Comparison of ENCODE assay signal across 1 cellular context in genomic region chr19:50357178-50358100, GRCh38.
TF ChIP-seq lines count a peak whose summit lies in the region.

No MANE protein-coding gene starts in this region.

TF ChIP-seq in HepG2, 621 proteins besides CTCF, POLR2A, EP300 and RAD21 (continued from another document and continues in another):
- TF ChIP-seq ZBTB39 (CRISPR knock-in tag; IDR thresholded peaks at IDR 0.05), result no peak
- TF ChIP-seq CBX5 (CRISPR knock-in tag; IDR thresholded peaks at IDR 0.05; ENCODE audit: borderline replicate concordance), result no peak
- TF ChIP-seq HOXA3 (CRISPR knock-in tag; IDR thresholded peaks at IDR 0.05), result peak; percentile 32; the same call in 1 of the 2 replicates
- no peak for TF ChIP-seq ZNF136 (CRISPR knock-in tag; IDR thresholded peaks at IDR 0.05; ENCODE audit: low read depth)
- no peak for TF ChIP-seq MTA1 (CRISPR knock-in tag; IDR thresholded peaks at IDR 0.05; ENCODE audit: borderline replicate concordance)
- no peak for TF ChIP-seq ZNF839 (CRISPR knock-in tag; IDR thresholded peaks at IDR 0.05; ENCODE audit: borderline replicate concordance)
- TF ChIP-seq MAFK (conservative IDR thresholded peaks at IDR 0.05 in 1 of 2, IDR thresholded peaks at IDR 0.05 in 1 of 2; ENCODE audit: low read length in 2 of 2), result no peak
- TF ChIP-seq MIER2 (CRISPR knock-in tag; IDR thresholded peaks at IDR 0.05), result peak; percentile 17; the same call in 1 of the 2 replicates
- no peak for TF ChIP-seq KLF12 (CRISPR knock-in tag; IDR thresholded peaks at IDR 0.05; ENCODE audit: borderline replicate concordance)
- no peak for TF ChIP-seq TERF1 (CRISPR knock-in tag; IDR thresholded peaks at IDR 0.05)
- no peak for TF ChIP-seq ZNF816 (CRISPR knock-in tag; IDR thresholded peaks at IDR 0.05; ENCODE audit: borderline replicate concordance)
- TF ChIP-seq ZNF704 (CRISPR knock-in tag; IDR thresholded peaks at IDR 0.05; ENCODE audit: borderline replicate concordance), result no peak
- no peak for TF ChIP-seq ZNF574 (CRISPR knock-in tag; IDR thresholded peaks at IDR 0.05)
- TF ChIP-seq ZFY (CRISPR knock-in tag; IDR thresholded peaks at IDR 0.05), result peak; percentile 34; the same call in 1 of the 2 replicates
- TF ChIP-seq ZNF282 (IDR thresholded peaks at IDR 0.05; ENCODE audit: partially characterized antibody), result no peak
- TF ChIP-seq HIVEP1 (CRISPR knock-in tag; IDR thresholded peaks at IDR 0.05), result no peak
- TF ChIP-seq AFF4 (CRISPR knock-in tag; IDR thresholded peaks at IDR 0.05), result no peak
- no peak for TF ChIP-seq ZNF550 (CRISPR knock-in tag; IDR thresholded peaks at IDR 0.05; ENCODE audit: borderline replicate concordance)
- TF ChIP-seq FOXP1 (IDR thresholded peaks at IDR 0.05), result no peak
- no peak for TF ChIP-seq FOXP1 (CRISPR knock-in tag; IDR thresholded peaks at IDR 0.05)
- no peak for TF ChIP-seq NR3C1 (CRISPR knock-in tag; IDR thresholded peaks at IDR 0.05)
- TF ChIP-seq NAIF1 (CRISPR knock-in tag; IDR thresholded peaks at IDR 0.05; ENCODE audit: borderline replicate concordance), result no peak
- no peak for TF ChIP-seq ZKSCAN1 (IDR thresholded peaks at IDR 0.05; ENCODE audit: low read length)
- no peak for TF ChIP-seq ZBTB25 (CRISPR knock-in tag; IDR thresholded peaks at IDR 0.05)
- TF ChIP-seq ZNF788 (CRISPR knock-in tag; IDR thresholded peaks at IDR 0.05; ENCODE audit: borderline replicate concordance), result peak; percentile 39; the same call in 1 of the 2 replicates
- no peak for TF ChIP-seq CHD2 (IDR thresholded peaks at IDR 0.05; ENCODE audit: low read depth, low read length)
- TF ChIP-seq ZKSCAN5 (CRISPR knock-in tag; IDR thresholded peaks at IDR 0.05), result no peak
- peak; percentile 99 for TF ChIP-seq ZSCAN22 (CRISPR knock-in tag; IDR thresholded peaks at IDR 0.05)
- TF ChIP-seq CSRNP1 (CRISPR knock-in tag; IDR thresholded peaks at IDR 0.05), result no peak
- TF ChIP-seq ZNF143 (CRISPR knock-in tag; IDR thresholded peaks at IDR 0.05), result 0 out of 2 replicates have a peak, but pooled peaks have one; percentile 32
- TF ChIP-seq KLF15 (CRISPR knock-in tag; IDR thresholded peaks at IDR 0.05; ENCODE audit: borderline replicate concordance), result no peak
- no peak for TF ChIP-seq RFXAP (CRISPR knock-in tag; IDR thresholded peaks at IDR 0.05; ENCODE audit: borderline replicate concordance)
- TF ChIP-seq REPIN1 (CRISPR knock-in tag; IDR thresholded peaks at IDR 0.05; ENCODE audit: borderline replicate concordance, low read depth), result 0 out of 2 replicates have a peak, but pooled peaks have one; percentile 55
- TF ChIP-seq HCFC1 (IDR thresholded peaks at IDR 0.05; ENCODE audit: low read depth, low read length), result no peak
- TF ChIP-seq SATB2 (CRISPR knock-in tag; IDR thresholded peaks at IDR 0.05), result no peak
- no peak for TF ChIP-seq KDM3A (CRISPR knock-in tag; IDR thresholded peaks at IDR 0.05; ENCODE audit: low read depth)
- no peak for TF ChIP-seq KIAA2018 (CRISPR knock-in tag; IDR thresholded peaks at IDR 0.05; ENCODE audit: borderline replicate concordance)
- TF ChIP-seq ZSCAN29 (CRISPR knock-in tag; conservative IDR thresholded peaks at IDR 0.05), result no peak
- peak; percentile 39; the same call in 1 of the 2 replicates for TF ChIP-seq KDM2A (CRISPR knock-in tag; IDR thresholded peaks at IDR 0.05; ENCODE audit: borderline replicate concordance, low read depth)
